10 cellular contexts compared by ENCODE assay signal in genomic region chr12:3216726-3217682, GRCh38.
DNase-seq lines count a peak whose midpoint lies in the region; ATAC-seq, FAIRE-seq and TF ChIP-seq lines count a peak whose summit lies in the region.
"Had no signal": no experiment of that assay in that cellular context is flagged by ENCODE, and none has a peak within 500 bp of the region (broad histone marks: within the 10 kb centered on the region; RNA-seq: fewer than 3 reads in every experiment).

No MANE protein-coding gene starts in this region.

- H3K27me3 ChIP-seq in foreskin keratinocyte (no peaks in the 10 kb centered on the region), smooth muscle cell (ENCODE audit: low read depth) (no peaks in the 10 kb centered on the region)

- no peak for TF ChIP-seq POLR2A in H54 (IDR thresholded peaks at IDR 0.05; ENCODE audit: low read depth, low read length)

- H3K4me2 ChIP-seq in smooth muscle cell = peak overlapping the region; percentile 47

- H3K9ac ChIP-seq in smooth muscle cell (ENCODE audit: low read depth) = no peak overlapping the region

- 58% methylated on average over 12 of the region's 12 CpGs for whole genome bisulfite sequencing in smooth muscle cell (ENCODE audit: low lambda C conversion rate)

- H3K27ac ChIP-seq in foreskin keratinocyte (peak overlapping the region; percentile 37), smooth muscle cell (ENCODE audit: low read depth) (peak overlapping the region; percentile 85)

- no peaks in the 10 kb centered on the region for H3K36me3 ChIP-seq in smooth muscle cell (ENCODE audit: low read depth)

- no peak for FAIRE-seq in H54 (lab: Jason Lieb, UNC)

- H3K9me3 ChIP-seq in smooth muscle cell (replicated peaks; ENCODE audit: low read depth) = no peaks in the 10 kb centered on the region

- no peak overlapping the region for H3K4me3 ChIP-seq in smooth muscle cell

- TF ChIP-seq CTCF in foreskin keratinocyte (conservative IDR thresholded peaks at IDR 0.05) (no peak), smooth muscle cell (IDR thresholded peaks at IDR 0.05; ENCODE audit: borderline replicate concordance, insufficient read depth, poor library complexity, severe bottlenecking) (no peak)

- peaks cover 49% of the 10 kb centered on the region for H4K20me1 ChIP-seq in smooth muscle cell (ENCODE audit: low read depth)

- ATAC-seq in foreskin keratinocyte (peak; percentile 90), HG03175 (IDR thresholded peaks at IDR 0.05; ENCODE audit: unreplicated experiment) (no peak), HG02623 (IDR thresholded peaks at IDR 0.05; ENCODE audit: unreplicated experiment) (no peak)
- ATAC-seq: naive thymus-derived CD8-positive, alpha-beta T cell had no signal

- peaks cover 16% of the 10 kb centered on the region for H3F3A ChIP-seq in smooth muscle cell (ENCODE audit: low read depth)

- DNase-seq in H54 (ENCODE audit: insufficient read length, low spot score) (peak; percentile 44), amniotic epithelial cell (ENCODE audit: low read depth) (peak; percentile 63), foreskin keratinocyte (peak; percentile 96), smooth muscle cell (lab: John Stamatoyannopoulos, UW; ENCODE audit: unreplicated experiment) (no peak), OCI-M1 (lab: John Stamatoyannopoulos, UW) (no peak)
- DNase-seq in stimulated activated CD4-positive, alpha-beta T cell treated with anti-CD3 and anti-CD28 coated beads, Interleukin-1b, Interleukin-23, amount 100 ng/mL, for 48 hours = no peak
- DNase-seq: effector CD8-positive, alpha-beta T cell had no signal

- H3K79me2 ChIP-seq in smooth muscle cell (ENCODE audit: low read depth) = no peaks in the 10 kb centered on the region

- peaks cover 23% of the 10 kb centered on the region for H3K4me1 ChIP-seq in foreskin keratinocyte
- peaks cover 42% of the 10 kb centered on the region for H3K4me1 ChIP-seq in smooth muscle cell (ENCODE audit: low read depth)

- H2AFZ ChIP-seq in smooth muscle cell (ENCODE audit: low read depth) = no peak overlapping the region

Comparison
In these comparisons a context has a peak if more than half of its experiments do, and no peak if none do; other contexts are left out.
1. DNase-seq: peak in H54 (single experiment), amniotic epithelial cell (single experiment) and foreskin keratinocyte (2 of 2); none in smooth muscle cell (single experiment), OCI-M1 (single experiment) and stimulated activated CD4-positive, alpha-beta T cell treated with anti-CD3 and anti-CD28 coated beads, Interleukin-1b, Interleukin-23, amount 100 ng/mL, for 48 hours (single experiment).